Comparison of ENCODE assay signal across 11 cellular contexts in genomic region chr12:47734725-47735480, GRCh38. TPM values are rescaled to one million over a fixed set of nuclear protein-coding genes. Genes with fewer than 3 reads are reported as not detected.
DNase-seq lines count a peak whose midpoint lies in the region; ATAC-seq and TF ChIP-seq lines count a peak whose summit lies in the region.
"Had no signal": no experiment of that assay in that cellular context is flagged by ENCODE, and none has a peak within 500 bp of the region (broad histone marks: within the 10 kb centered on the region; RNA-seq: fewer than 3 reads in every experiment).

No MANE protein-coding gene starts in this region.

- no peak overlapping the region for H4K5ac ChIP-seq in H9 (ENCODE audit: insufficient read length, low read depth, low read length)

- no CpG with 5 or more reads among the region's 12 CpGs for whole genome bisulfite sequencing in H9 (ENCODE audit: extremely low coverage, insufficient read length, low lambda C conversion rate)

- H3K27me3 Mint-ChIP-seq in H9 (ENCODE audit: low read depth) = peaks cover 6% of the 10 kb centered on the region
- H3K27me3 Mint-ChIP-seq: CD4-positive, CD25-positive, alpha-beta regulatory T cell; naive thymus-derived CD4-positive, alpha-beta T cell had no signal

- no peak overlapping the region for H2AFZ ChIP-seq in H9 (ENCODE audit: low read length)

- H2BK12ac ChIP-seq in H9 (ENCODE audit: insufficient read length, low read depth, low read length) = no peak overlapping the region

- no peak overlapping the region for H2BK15ac ChIP-seq in H9 (ENCODE audit: low read depth, low read length)

- H3K9me3 ChIP-seq in H9 (ENCODE audit: control insufficient read depth, low read depth, low read length) (no peaks in the 10 kb centered on the region), ascending aorta (no peaks in the 10 kb centered on the region)

- H3K9ac ChIP-seq in H9 (ENCODE audit: extremely low read depth, insufficient read length, low read length) = no peak overlapping the region

- H3K36me3 Mint-ChIP-seq in H9 (ENCODE audit: insufficient read depth in 1 of 3, low read depth in 3 of 3) = no peaks in the 10 kb centered on the region
- H3K36me3 Mint-ChIP-seq: CD4-positive, CD25-positive, alpha-beta regulatory T cell; naive thymus-derived CD4-positive, alpha-beta T cell had no signal

- intact Hi-C loops in ascending aorta (cut with DNase I) = no loop called here

- no peak overlapping the region for H3K56ac ChIP-seq in H9 (ENCODE audit: insufficient read length, low read depth, low read length)

- H3K18ac ChIP-seq in H9 (ENCODE audit: insufficient read length, low read depth, low read length) = peak overlapping the region; percentile 25

- ATAC-seq in GM21576 (IDR thresholded peaks at IDR 0.05; ENCODE audit: unreplicated experiment) (no peak), GM18870 (IDR thresholded peaks at IDR 0.05; ENCODE audit: unreplicated experiment) (no peak), HG02678 (IDR thresholded peaks at IDR 0.05; ENCODE audit: unreplicated experiment) (no peak), GM19395 (IDR thresholded peaks at IDR 0.05; ENCODE audit: unreplicated experiment) (no peak)
- ATAC-seq: naive thymus-derived CD4-positive, alpha-beta T cell had no signal

- H3K4ac ChIP-seq in H9 (ENCODE audit: low read depth, low read length) = no peak overlapping the region

- H3K4me3 Mint-ChIP-seq in H9 = no peak overlapping the region; a peak in 1 of 5 replicates
- H3K4me3 Mint-ChIP-seq: CD4-positive, CD25-positive, alpha-beta regulatory T cell; naive thymus-derived CD4-positive, alpha-beta T cell had no signal

- H3K14ac ChIP-seq in H9 (ENCODE audit: insufficient read depth, low read length) = peak overlapping the region; percentile 51

- H3K9me3 Mint-ChIP-seq in H9 = no peaks in the 10 kb centered on the region
- H3K9me3 Mint-ChIP-seq: CD4-positive, CD25-positive, alpha-beta regulatory T cell; naive thymus-derived CD4-positive, alpha-beta T cell had no signal

- no peak for TF ChIP-seq CTCF in H9 (conservative IDR thresholded peaks at IDR 0.05)
- TF ChIP-seq CTCF in ascending aorta (IDR thresholded peaks at IDR 0.05) = no peak

- H4K20me1 ChIP-seq in H9 (ENCODE audit: control insufficient read depth, insufficient read depth, insufficient read length) = no peaks in the 10 kb centered on the region

- no peaks in the 10 kb centered on the region for H3K79me2 ChIP-seq in H9 (ENCODE audit: insufficient read depth, low read length)

- H3K4me1 Mint-ChIP-seq in H9 = peaks cover 18 to 27% of the 10 kb centered on the region in 2 experiments

- H3T11ph ChIP-seq in H9 (ENCODE audit: low read length) = no peak overlapping the region

- H2AK5ac ChIP-seq in H9 (ENCODE audit: insufficient read length, low read length) = no peak overlapping the region

- peak overlapping the region; percentile 57 to 88 (median 63); a peak in 5 of 7 replicates for H3K27ac Mint-ChIP-seq in H9
- H3K27ac Mint-ChIP-seq: CD4-positive, CD25-positive, alpha-beta regulatory T cell had no signal

- no peak overlapping the region for H2BK120ac ChIP-seq in H9 (ENCODE audit: low read depth, low read length, poor library complexity, severe bottlenecking)

- no peaks in the 10 kb centered on the region for H3K27me3 ChIP-seq in H9 (ENCODE audit: insufficient read depth, low read length)
- no peaks in the 10 kb centered on the region for H3K27me3 ChIP-seq in ascending aorta

- no peak overlapping the region for H2BK5ac ChIP-seq in H9 (ENCODE audit: insufficient read length, low read length)

- no peak overlapping the region for H3K23ac ChIP-seq in H9 (ENCODE audit: insufficient read length, low read depth, low read length)

- DNase-seq in H9 (peak; percentile 66), ascending aorta (ENCODE audit: low spot score in 2 of 2) (no peak), left kidney (ENCODE audit: low read depth, low spot score) (peak; percentile 72)
- DNase-seq: CD4-positive, CD25-positive, alpha-beta regulatory T cell; naive thymus-derived CD4-positive, alpha-beta T cell; NCI-H1436 treated with DMSO at 0.1 percent for 48 hours had no signal

- H3K36me3 ChIP-seq in ascending aorta = peaks cover 0 to 10% of the 10 kb centered on the region in 2 donors

- H3K27ac ChIP-seq in H9 (ENCODE audit: insufficient read length, low read depth, low read length) = no peak overlapping the region
- peak overlapping the region; percentile 80 to 86 for H3K27ac ChIP-seq in ascending aorta
- peak overlapping the region in 11 of 21 experiments; percentile 3 to 69 (median 43) for H3K27ac ChIP-seq in skin epidermis

- H4K8ac ChIP-seq in H9 (replicated peaks; ENCODE audit: insufficient read length, low read depth, low read length) = no peak overlapping the region

- H3K4me1 ChIP-seq in H9 (ENCODE audit: insufficient read depth, low read length) = peaks cover 3% of the 10 kb centered on the region; the same call in 1 of the 2 replicates
- H3K4me1 ChIP-seq in ascending aorta = peaks cover 18 to 34% of the 10 kb centered on the region in 2 donors

- H3K79me1 ChIP-seq in H9 (ENCODE audit: insufficient read depth, low read depth, low read length, poor library complexity, severe bottlenecking) = no peaks in the 10 kb centered on the region

- no peak overlapping the region for H2BK20ac ChIP-seq in H9 (ENCODE audit: low read depth, low read length, poor library complexity, severe bottlenecking)

- H3K4me3 ChIP-seq in ascending aorta (no peak overlapping the region), skin epidermis (no peak overlapping the region)

- H4K91ac ChIP-seq in H9 (ENCODE audit: insufficient read length, low read depth, low read length) = no peak overlapping the region

- H3K4me2 ChIP-seq in H9 (ENCODE audit: insufficient read depth, insufficient read length, low read length) = no peak overlapping the region

- H3K23me2 ChIP-seq in H9 (ENCODE audit: insufficient read length, low read depth, low read length, poor library complexity, severe bottlenecking) = no peaks in the 10 kb centered on the region

RNA-seq across cellular contexts. Expression of gene ENDOU, which starts 9.6 kb away (rescaled TPM):
- not detected in 2 replicates for total RNA-seq in H9 (2021)
- not detected for total RNA-seq in ascending aorta
- total RNA-seq: CD4-positive, CD25-positive, alpha-beta regulatory T cell; naive thymus-derived CD4-positive, alpha-beta T cell had no signal

RNA-seq across cellular contexts. Expression of gene RAPGEF3, which starts 23.8 kb away (rescaled TPM):
- 5.6 and 7.4 TPM in 2 replicates for total RNA-seq in H9 (2021)
- total RNA-seq in ascending aorta = 165 TPM

RNA-seq across cellular contexts. Expression of gene RPAP3, which starts 29.1 kb away (rescaled TPM):
- 48.9 and 53.3 TPM in 2 replicates for total RNA-seq in H9 (2021)
- 8.1 TPM for total RNA-seq in ascending aorta

RNA-seq across cellular contexts. Expression of gene SLC48A1, which starts 38.1 kb away (rescaled TPM):
- total RNA-seq in H9 (2021) (10.6 TPM in 2 replicates), ascending aorta (144 TPM)

Comparison
In these comparisons a context has a peak if more than half of its experiments do, and no peak if none do; other contexts are left out.
1. DNase-seq: peak in H9 (single experiment) and left kidney (single experiment); none in ascending aorta (0 of 2).
2. RNA of gene RAPGEF3, which starts 23.8 kb away (total RNA-seq): 165 TPM in ascending aorta (single experiment); 5.6 to 7.4 TPM in H9; every median in the first group is over 10 times any median in the second.